ENCODE assay signal across 25 cellular contexts in genomic region chr11:128926437-128927107, GRCh38. TPM values are rescaled to one million over a fixed set of nuclear protein-coding genes. Genes with fewer than 3 reads are reported as not detected.
DNase-seq lines count a peak whose midpoint lies in the region; ATAC-seq and TF ChIP-seq lines count a peak whose summit lies in the region.
"Had no signal": no experiment of that assay in that cellular context is flagged by ENCODE, and none has a peak within 500 bp of the region (broad histone marks: within the 10 kb centered on the region; RNA-seq: fewer than 3 reads in every experiment).

No MANE protein-coding gene starts in this region.

- H3K27ac Mint-ChIP-seq in GM23338 (no peak overlapping the region), WTC11 (no peak overlapping the region)
- H3K27ac Mint-ChIP-seq: CD4-positive, alpha-beta T cell had no signal

- intact Hi-C loops in A673 (cut with micrococcal nuclease; ENCODE audit: unreplicated experiment) = no loop called here

- H2AFZ ChIP-seq in GM23338 = 0 out of 2 replicates have a peak overlapping the region, but pooled peaks have one; percentile 38
- H2AFZ ChIP-seq in neural cell (ENCODE audit: low read depth, low read length) = no peak overlapping the region

- peak; percentile 59 for ATAC-seq in GM23338
- peak; percentile 27 for ATAC-seq in WTC11
- ATAC-seq in GM19328 (IDR thresholded peaks at IDR 0.05; ENCODE audit: unreplicated experiment) = no peak
- ATAC-seq in GM19324 (IDR thresholded peaks at IDR 0.05; ENCODE audit: low FRiP score, unreplicated experiment) = no peak
- ATAC-seq: GM12878 had no signal

- CTCF ChIA-PET in A673 (lab: Charles Lee) (interaction anchor here (0.7 kb wide), 2 partner anchors 11 to 38 kb away, joined by 3 to 6 read pairs; no protein-coding TSS in a partner anchor), WTC11 (lab: Charles Lee) (interaction anchor here (0.6 to 3.0 kb wide), 7 partner anchors 10 to 477 kb away, joined by 3 to 10 read pairs (median 3); no protein-coding TSS in a partner anchor)

- H3K27me3 Mint-ChIP-seq in GM23338 (ENCODE audit: insufficient read depth, low read depth, poor library complexity) (peaks cover 43% of the 10 kb centered on the region), WTC11 (ENCODE audit: low read depth) (peaks cover 90% of the 10 kb centered on the region)
- H3K27me3 Mint-ChIP-seq: CD4-positive, alpha-beta T cell had no signal

- no peaks in the 10 kb centered on the region for H3K9me2 ChIP-seq in GM23338 (ENCODE audit: insufficient read depth)
- no peaks in the 10 kb centered on the region for H3K9me2 ChIP-seq in neural cell (ENCODE audit: insufficient read depth, low read length)
- H3K9me2 ChIP-seq: SK-N-SH had no signal

- H3K9me3 ChIP-seq in A673 (ENCODE audit: low read depth, low read length, poor library complexity, severe bottlenecking) = no peaks in the 10 kb centered on the region
- H3K9me3 ChIP-seq in neural cell (ENCODE audit: low read length) = no peaks in the 10 kb centered on the region
- H3K9me3 ChIP-seq: BLaER1 treated with 17β-estradiol and CSF1 and Interleukin-3, amounts not matched to agents 10 nM and 100 nM; SK-N-SH had no signal

- H3K9me3 Mint-ChIP-seq in GM23338 (no peaks in the 10 kb centered on the region; the same call in 2 of the 3 replicates), WTC11 (no peaks in the 10 kb centered on the region)
- H3K9me3 Mint-ChIP-seq: CD4-positive, alpha-beta T cell had no signal

- no peak overlapping the region for H3K4me3 ChIP-seq in A673 (ENCODE audit: low read depth, low read length, poor library complexity, severe bottlenecking)
- no peak overlapping the region for H3K4me3 ChIP-seq in GM23338
- H3K4me3 ChIP-seq in neural cell (ENCODE audit: low read length) = no peak overlapping the region
- H3K4me3 ChIP-seq: BLaER1 treated with 17β-estradiol and CSF1 and Interleukin-3, amounts not matched to agents 10 nM and 100 nM; GM12878 had no signal

- H4K20me1 ChIP-seq in GM23338 (replicated peaks; ENCODE audit: insufficient read depth) = no peaks in the 10 kb centered on the region
- no peaks in the 10 kb centered on the region for H4K20me1 ChIP-seq in neural cell (ENCODE audit: insufficient read depth)
- H4K20me1 ChIP-seq: BLaER1 treated with 17β-estradiol and CSF1 and Interleukin-3, amounts not matched to agents 10 nM and 100 nM had no signal

- H3K4me3 Mint-ChIP-seq in GM23338 = peak overlapping the region; percentile 26; the same call in 2 of the 3 replicates
- no peak overlapping the region for H3K4me3 Mint-ChIP-seq in WTC11
- H3K4me3 Mint-ChIP-seq: CD4-positive, alpha-beta T cell had no signal

- DNase-seq in A673 (ENCODE audit: low spot score) (peak; percentile 45), GM23338 (ENCODE audit: low spot score) (no peak), WTC11 (ENCODE audit: low spot score) (no peak), GM19238 (ENCODE audit: insufficient read length, low spot score) (no peak), glomerular visceral epithelial cell (ENCODE audit: extremely low spot score) (no peak)
- DNase-seq: AML-193; CD4-positive, alpha-beta T cell; DMS53; GDM1; MM.1S; NCI-H1436; NCI-H187 treated with DMSO at 0.1 percent for 48 hours; NCI-H2171 treated with DMSO at 0.1 percent for 48 hours; NCI-H345; NCI-H510A treated with DMSO at 0.1 percent for 48 hours; NCI-H748 treated with DMSO at 0.1 percent for 48 hours; NK-92 treated with Interleukin-12 subunit alpha and Interleukin-12 subunit beta, amount 100 ng/mL, for 24 hours; SK-N-SH had no signal

- H3K27me3 ChIP-seq in A673 (replicated peaks; ENCODE audit: insufficient read depth, low read depth, low read length, poor library complexity) (no peaks in the 10 kb centered on the region), GM23338 (ENCODE audit: insufficient read depth) (peaks cover 40% of the 10 kb centered on the region; the same call in 1 of the 2 replicates), neural cell (ENCODE audit: insufficient read depth, low read depth, low read length) (no peaks in the 10 kb centered on the region)
- H3K27me3 ChIP-seq: BLaER1 treated with 17β-estradiol and CSF1 and Interleukin-3, amounts not matched to agents 10 nM and 100 nM had no signal

- POLR2A ChIA-PET in A673 (lab: Charles Lee; ENCODE audit: low non-redundant PET) (no interaction called here), WTC11 (lab: Charles Lee) (interaction anchor here (1.0 kb wide), 1 partner anchor 7 kb away, joined by 3 read pairs; no protein-coding TSS in a partner anchor)

- H3K36me3 Mint-ChIP-seq in GM23338 (ENCODE audit: low read depth) (no peaks in the 10 kb centered on the region), WTC11 (no peaks in the 10 kb centered on the region)

- TF ChIP-seq CTCF in A673 (conservative IDR thresholded peaks at IDR 0.05; ENCODE audit: low read depth, low read length) = no peak
- TF ChIP-seq CTCF in GM23338 (conservative IDR thresholded peaks at IDR 0.05; ENCODE audit: low read depth in 2 of 2) = no peak
- no peak for TF ChIP-seq CTCF in WTC11 (IDR thresholded peaks at IDR 0.05)
- TF ChIP-seq CTCF in neural cell (IDR thresholded peaks at IDR 0.05; ENCODE audit: poor library complexity, severe bottlenecking) = no peak

- no peaks in the 10 kb centered on the region for H3F3A ChIP-seq in GM23338 (replicated peaks; ENCODE audit: low read depth)
- H3F3A ChIP-seq in neural cell (ENCODE audit: insufficient read depth, low read length, poor library complexity, severe bottlenecking) = peaks cover 7% of the 10 kb centered on the region

- H3K4me2 ChIP-seq in GM23338 (0 out of 2 replicates have a peak overlapping the region, but pooled peaks have one; percentile 43), neural cell (ENCODE audit: low read length) (no peak overlapping the region)
- H3K4me2 ChIP-seq: KMS-11, SK-N-SH had no signal

- H3K27ac ChIP-seq in A673 (ENCODE audit: low read depth, low read length, poor library complexity, severe bottlenecking) (no peak overlapping the region), GM23338 (ENCODE audit: low read depth) (no peak overlapping the region), neural cell (ENCODE audit: low read length) (peak overlapping the region; percentile 76)
- H3K27ac ChIP-seq: KMS-11 had no signal

- H3K4me1 ChIP-seq in A673 (ENCODE audit: insufficient read depth, low read length, poor library complexity, severe bottlenecking) (peaks cover 9% of the 10 kb centered on the region), GM23338 (ENCODE audit: insufficient read depth) (peaks cover 37% of the 10 kb centered on the region)

- H3K79me2 ChIP-seq in GM23338 (replicated peaks; ENCODE audit: insufficient read depth) (no peaks in the 10 kb centered on the region), neural cell (replicated peaks; ENCODE audit: insufficient read depth, low read length) (no peaks in the 10 kb centered on the region)

- H3K4me1 Mint-ChIP-seq in GM23338 (peaks cover 55% of the 10 kb centered on the region), WTC11 (peaks cover 57% of the 10 kb centered on the region)

- TF ChIP-seq EP300 in neural cell (conservative IDR thresholded peaks at IDR 0.05; ENCODE audit: poor library complexity, severe bottlenecking) = no peak

- H3K9ac ChIP-seq in neural cell (ENCODE audit: low read length) = no peak overlapping the region
- H3K9ac ChIP-seq: BLaER1 treated with 17β-estradiol and CSF1 and Interleukin-3, amounts not matched to agents 10 nM and 100 nM; KMS-11; SK-N-SH had no signal

- BruUV-seq in A673 (replicated peaks; lab: Mats Ljungman, UMichigan) = no TSS peak

- no peak for TF ChIP-seq RAD21 in neural cell (conservative IDR thresholded peaks at IDR 0.05)

- H3K36me3 ChIP-seq in A673 (ENCODE audit: insufficient read depth, low read length, poor library complexity, severe bottlenecking) (no peaks in the 10 kb centered on the region), GM23338 (ENCODE audit: insufficient read depth) (no peaks in the 10 kb centered on the region), neural cell (ENCODE audit: insufficient read depth, low read length) (no peaks in the 10 kb centered on the region)
- H3K36me3 ChIP-seq: BLaER1 treated with 17β-estradiol and CSF1 and Interleukin-3, amounts not matched to agents 10 nM and 100 nM had no signal

TF ChIP-seq in GM23338, 12 proteins besides CTCF, POLR2A, EP300 and RAD21 (continues in another document):
- TF ChIP-seq POLR2AphosphoS5 (IDR thresholded peaks at IDR 0.05; ENCODE audit: low read depth) (no peak), ZNF114 (CRISPR knock-in tag; IDR thresholded peaks at IDR 0.05) (no peak), ZNF331 (CRISPR knock-in tag; IDR thresholded peaks at IDR 0.05; ENCODE audit: low read depth) (no peak), NANOG (IDR thresholded peaks at IDR 0.05; ENCODE audit: borderline replicate concordance) (no peak)

TF ChIP-seq in WTC11, 78 proteins besides CTCF, POLR2A, EP300 and RAD21 (continues in another document):
- TF ChIP-seq GABPB1 (CRISPR knock-in tag; IDR thresholded peaks at IDR 0.05) = no peak

RNA-seq across cellular contexts. Expression of gene TP53AIP1, which starts 16.1 kb away (rescaled TPM):
- 2.1 and 2.3 TPM in 2 replicates for total RNA-seq in A673 (2021)
- 0.07 TPM in 1 of 2 replicates, not detected in the other for total RNA-seq in GM23338 (2014; rRNA removed; shearing (Covaris generic))
- not detected in 2 replicates for polyA plus RNA-seq in GM23338 (2016; fragmentation: Nextera tagmentation; extraction: Ambion mirVana)
- 0.07 TPM in 1 of 3 replicates, not detected in the others for total RNA-seq in WTC11 (2021)
- polyA plus RNA-seq in neural cell = 0.68 and 1.4 TPM in 2 replicates
- polyA minus RNA-seq in neural cell = 0.73 and 0.81 TPM in 2 replicates
- total RNA-seq: GM12878 had no signal

RNA-seq across cellular contexts. Expression of gene KCNJ5, which starts 35.4 kb away (rescaled TPM):
- not detected in 2 replicates for total RNA-seq in A673 (2021)
- total RNA-seq in GM23338 (2014; rRNA removed; shearing (Covaris generic)) = not detected in 2 replicates
- polyA plus RNA-seq in GM23338 (2016; fragmentation: Nextera tagmentation; extraction: Ambion mirVana) = not detected in 2 replicates
- total RNA-seq in WTC11 (2021) = 0.09 to 0.23 TPM (median 0.22 TPM) in 3 replicates
- polyA plus RNA-seq in neural cell = 0.34 and 1.1 TPM in 2 replicates
- polyA minus RNA-seq in neural cell = 0.69 and 1.2 TPM in 2 replicates
- total RNA-seq: GM12878, PC-3 had no signal

RNA-seq across cellular contexts. Expression of gene KCNJ1, which starts 59.5 kb away (rescaled TPM):
- total RNA-seq in A673 (2021) (not detected in 2 replicates), WTC11 (2021) (0.07 to 0.24 TPM (median 0.16 TPM) in 3 replicates)
- not detected in 2 replicates for total RNA-seq in GM23338 (2014; rRNA removed; shearing (Covaris generic))
- polyA plus RNA-seq in GM23338 (2016; fragmentation: Nextera tagmentation; extraction: Ambion mirVana) (0.16 and 0.42 TPM in 2 replicates), neural cell (0.22 and 0.40 TPM in 2 replicates)
- polyA minus RNA-seq in neural cell = not detected in 2 replicates
- total RNA-seq: GM12878, PC-3 had no signal
- polyA plus RNA-seq: GM12878, SK-N-SH had no signal

Comparison
In these comparisons a context has a peak if more than half of its experiments do, and no peak if none do; other contexts are left out.
1. ATAC-seq: peak in GM23338 (single experiment) and WTC11 (single experiment); none in GM19328 (single experiment) and GM19324 (single experiment).